1 cellular context compared by ENCODE assay signal in the genomic region with DNA sequence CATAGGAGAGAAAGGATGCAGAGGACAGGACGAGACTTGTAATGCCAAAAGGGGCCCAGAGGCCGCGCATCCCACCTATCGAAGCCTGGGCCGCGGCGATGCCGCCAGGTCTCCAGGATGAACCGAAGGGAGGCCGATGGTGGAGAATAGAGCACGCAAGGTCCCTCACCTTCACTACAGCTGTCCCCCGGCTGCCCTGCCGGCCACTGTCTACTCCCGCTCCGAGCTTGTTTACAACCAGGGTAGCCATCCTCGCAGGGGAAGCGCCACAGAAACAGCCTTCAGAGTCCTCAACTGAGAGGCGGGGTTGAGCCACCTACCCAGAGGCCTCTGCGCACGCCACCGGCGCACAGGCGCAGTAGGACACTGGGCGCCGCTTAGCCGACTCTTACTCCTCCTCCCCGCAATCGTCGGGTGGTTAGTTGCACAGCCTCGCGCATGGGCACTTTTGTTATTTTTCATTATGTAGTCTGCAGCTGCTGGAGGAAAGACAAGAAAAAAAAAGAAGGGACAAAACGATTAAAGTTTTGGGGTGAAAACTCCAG.
TF ChIP-seq lines count a peak whose summit lies in the region.

A gene (minus strand): TSS at position 309 of the 545 bp plus-strand sequence. CDS start 59 bp downstream, at position 250.

TF ChIP-seq in HepG2, 621 proteins besides CTCF, POLR2A, EP300 and RAD21 (continued from another document and continues in another):
- TF ChIP-seq, protein P1, sequence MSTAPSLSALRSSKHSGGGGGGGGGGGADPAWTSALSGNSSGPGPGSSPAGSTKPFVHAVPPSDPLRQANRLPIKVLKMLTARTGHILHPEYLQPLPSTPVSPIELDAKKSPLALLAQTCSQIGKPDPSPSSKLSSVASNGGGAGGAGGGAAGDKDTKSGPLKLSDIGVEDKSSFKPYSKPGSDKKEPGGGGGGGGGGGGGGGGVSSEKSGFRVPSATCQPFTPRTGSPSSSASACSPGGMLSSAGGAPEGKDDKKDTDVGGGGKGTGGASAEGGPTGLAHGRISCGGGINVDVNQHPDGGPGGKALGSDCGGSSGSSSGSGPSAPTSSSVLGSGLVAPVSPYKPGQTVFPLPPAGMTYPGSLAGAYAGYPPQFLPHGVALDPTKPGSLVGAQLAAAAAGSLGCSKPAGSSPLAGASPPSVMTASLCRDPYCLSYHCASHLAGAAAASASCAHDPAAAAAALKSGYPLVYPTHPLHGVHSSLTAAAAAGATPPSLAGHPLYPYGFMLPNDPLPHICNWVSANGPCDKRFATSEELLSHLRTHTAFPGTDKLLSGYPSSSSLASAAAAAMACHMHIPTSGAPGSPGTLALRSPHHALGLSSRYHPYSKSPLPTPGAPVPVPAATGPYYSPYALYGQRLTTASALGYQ (CRISPR knock-in tag; IDR thresholded peaks at IDR 0.05) = no peak
- TF ChIP-seq MLLT10 (CRISPR knock-in tag; IDR thresholded peaks at IDR 0.05) (no peak), MED13 (CRISPR knock-in tag; IDR thresholded peaks at IDR 0.05) (no peak), GTF2F1 (IDR thresholded peaks at IDR 0.05; ENCODE audit: low read length) (no peak), SRSF1 (optimal IDR thresholded peaks at IDR 0.05; ENCODE audit: low read depth, low read length) (no peak), CHD4 (IDR thresholded peaks at IDR 0.05; ENCODE audit: borderline replicate concordance, low read length) (no peak), MXI1 (IDR thresholded peaks at IDR 0.05; ENCODE audit: borderline replicate concordance, low read depth, low read length) (peak; percentile 53; the same call in 1 of the 3 replicates), ZNF207 (IDR thresholded peaks at IDR 0.05; ENCODE audit: borderline replicate concordance) (no peak), HMGA1 (CRISPR knock-in tag; conservative IDR thresholded peaks at IDR 0.05) (no peak), ZNF572 (CRISPR knock-in tag; IDR thresholded peaks at IDR 0.05) (no peak), MTA1 (CRISPR knock-in tag; IDR thresholded peaks at IDR 0.05; ENCODE audit: borderline replicate concordance) (no peak), ZFP90 (CRISPR knock-in tag; IDR thresholded peaks at IDR 0.05; ENCODE audit: borderline replicate concordance) (no peak), CBX1 (IDR thresholded peaks at IDR 0.05; ENCODE audit: low read depth) (no peak), ZFYVE20 (CRISPR knock-in tag; IDR thresholded peaks at IDR 0.05; ENCODE audit: borderline replicate concordance, low read depth) (no peak), NCOA5 (CRISPR knock-in tag; IDR thresholded peaks at IDR 0.05) (no peak), FOXA3 (CRISPR knock-in tag; IDR thresholded peaks at IDR 0.05) (peak; percentile 83), ZNF670 (CRISPR knock-in tag; IDR thresholded peaks at IDR 0.05; ENCODE audit: borderline replicate concordance) (peak; percentile 73), MBD4 (IDR thresholded peaks at IDR 0.05; ENCODE audit: borderline replicate concordance, low read length) (no peak), ZNF546 (CRISPR knock-in tag; conservative IDR thresholded peaks at IDR 0.05) (no peak), RBM22 (optimal IDR thresholded peaks at IDR 0.05; ENCODE audit: low read length) (no peak), ZNF33B (CRISPR knock-in tag; IDR thresholded peaks at IDR 0.05) (no peak), POLR2G (IDR thresholded peaks at IDR 0.05; ENCODE audit: low read depth, low read length) (peak; percentile 89), THAP11 (CRISPR knock-in tag; IDR thresholded peaks at IDR 0.05) (no peak; the same call in 1 of the 2 replicates), NR2F6 (IDR thresholded peaks at IDR 0.05) (no peak), NR2F6 (CRISPR knock-in tag; IDR thresholded peaks at IDR 0.05) (no peak), ZNF484 (CRISPR knock-in tag; IDR thresholded peaks at IDR 0.05; ENCODE audit: borderline replicate concordance, low read depth) (no peak), ZNF296 (CRISPR knock-in tag; conservative IDR thresholded peaks at IDR 0.05) (no peak), JDP2 (CRISPR knock-in tag; IDR thresholded peaks at IDR 0.05; ENCODE audit: borderline replicate concordance) (no peak), SOX6 (IDR thresholded peaks at IDR 0.05) (no peak), SOX6 (CRISPR knock-in tag; IDR thresholded peaks at IDR 0.05) (peak; percentile 32; the same call in 1 of the 2 replicates), RFXANK (CRISPR knock-in tag; IDR thresholded peaks at IDR 0.05) (no peak), ELF3 (CRISPR knock-in tag; IDR thresholded peaks at IDR 0.05) (no peak), JUND (CRISPR knock-in tag; IDR thresholded peaks at IDR 0.05) (no peak), ZNF451 (CRISPR knock-in tag; IDR thresholded peaks at IDR 0.05) (no peak; the same call in 1 of the 2 replicates), U2AF1 (optimal IDR thresholded peaks at IDR 0.05; ENCODE audit: low read depth, low read length) (no peak), ZNF788 (CRISPR knock-in tag; IDR thresholded peaks at IDR 0.05; ENCODE audit: borderline replicate concordance) (no peak), JARID2 (CRISPR knock-in tag; IDR thresholded peaks at IDR 0.05; ENCODE audit: insufficient replicate concordance) (no peak), TP53 (CRISPR knock-in tag; conservative IDR thresholded peaks at IDR 0.05) (no peak), NFATC3 (CRISPR knock-in tag; IDR thresholded peaks at IDR 0.05) (no peak; the same call in 1 of the 2 replicates), ZSCAN29 (CRISPR knock-in tag; conservative IDR thresholded peaks at IDR 0.05) (no peak), ZNF274 (CRISPR knock-in tag; IDR thresholded peaks at IDR 0.05) (no peak; the same call in 1 of the 2 replicates), REL (CRISPR knock-in tag; conservative IDR thresholded peaks at IDR 0.05) (no peak)
- TF ChIP-seq, protein P2, sequence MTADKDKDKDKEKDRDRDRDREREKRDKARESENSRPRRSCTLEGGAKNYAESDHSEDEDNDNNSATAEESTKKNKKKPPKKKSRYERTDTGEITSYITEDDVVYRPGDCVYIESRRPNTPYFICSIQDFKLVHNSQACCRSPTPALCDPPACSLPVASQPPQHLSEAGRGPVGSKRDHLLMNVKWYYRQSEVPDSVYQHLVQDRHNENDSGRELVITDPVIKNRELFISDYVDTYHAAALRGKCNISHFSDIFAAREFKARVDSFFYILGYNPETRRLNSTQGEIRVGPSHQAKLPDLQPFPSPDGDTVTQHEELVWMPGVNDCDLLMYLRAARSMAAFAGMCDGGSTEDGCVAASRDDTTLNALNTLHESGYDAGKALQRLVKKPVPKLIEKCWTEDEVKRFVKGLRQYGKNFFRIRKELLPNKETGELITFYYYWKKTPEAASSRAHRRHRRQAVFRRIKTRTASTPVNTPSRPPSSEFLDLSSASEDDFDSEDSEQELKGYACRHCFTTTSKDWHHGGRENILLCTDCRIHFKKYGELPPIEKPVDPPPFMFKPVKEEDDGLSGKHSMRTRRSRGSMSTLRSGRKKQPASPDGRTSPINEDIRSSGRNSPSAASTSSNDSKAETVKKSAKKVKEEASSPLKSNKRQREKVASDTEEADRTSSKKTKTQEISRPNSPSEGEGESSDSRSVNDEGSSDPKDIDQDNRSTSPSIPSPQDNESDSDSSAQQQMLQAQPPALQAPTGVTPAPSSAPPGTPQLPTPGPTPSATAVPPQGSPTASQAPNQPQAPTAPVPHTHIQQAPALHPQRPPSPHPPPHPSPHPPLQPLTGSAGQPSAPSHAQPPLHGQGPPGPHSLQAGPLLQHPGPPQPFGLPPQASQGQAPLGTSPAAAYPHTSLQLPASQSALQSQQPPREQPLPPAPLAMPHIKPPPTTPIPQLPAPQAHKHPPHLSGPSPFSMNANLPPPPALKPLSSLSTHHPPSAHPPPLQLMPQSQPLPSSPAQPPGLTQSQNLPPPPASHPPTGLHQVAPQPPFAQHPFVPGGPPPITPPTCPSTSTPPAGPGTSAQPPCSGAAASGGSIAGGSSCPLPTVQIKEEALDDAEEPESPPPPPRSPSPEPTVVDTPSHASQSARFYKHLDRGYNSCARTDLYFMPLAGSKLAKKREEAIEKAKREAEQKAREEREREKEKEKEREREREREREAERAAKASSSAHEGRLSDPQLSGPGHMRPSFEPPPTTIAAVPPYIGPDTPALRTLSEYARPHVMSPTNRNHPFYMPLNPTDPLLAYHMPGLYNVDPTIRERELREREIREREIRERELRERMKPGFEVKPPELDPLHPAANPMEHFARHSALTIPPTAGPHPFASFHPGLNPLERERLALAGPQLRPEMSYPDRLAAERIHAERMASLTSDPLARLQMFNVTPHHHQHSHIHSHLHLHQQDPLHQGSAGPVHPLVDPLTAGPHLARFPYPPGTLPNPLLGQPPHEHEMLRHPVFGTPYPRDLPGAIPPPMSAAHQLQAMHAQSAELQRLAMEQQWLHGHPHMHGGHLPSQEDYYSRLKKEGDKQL (CRISPR knock-in tag; IDR thresholded peaks at IDR 0.05; ENCODE audit: low read depth) = no peak
- TF ChIP-seq, protein P3, sequence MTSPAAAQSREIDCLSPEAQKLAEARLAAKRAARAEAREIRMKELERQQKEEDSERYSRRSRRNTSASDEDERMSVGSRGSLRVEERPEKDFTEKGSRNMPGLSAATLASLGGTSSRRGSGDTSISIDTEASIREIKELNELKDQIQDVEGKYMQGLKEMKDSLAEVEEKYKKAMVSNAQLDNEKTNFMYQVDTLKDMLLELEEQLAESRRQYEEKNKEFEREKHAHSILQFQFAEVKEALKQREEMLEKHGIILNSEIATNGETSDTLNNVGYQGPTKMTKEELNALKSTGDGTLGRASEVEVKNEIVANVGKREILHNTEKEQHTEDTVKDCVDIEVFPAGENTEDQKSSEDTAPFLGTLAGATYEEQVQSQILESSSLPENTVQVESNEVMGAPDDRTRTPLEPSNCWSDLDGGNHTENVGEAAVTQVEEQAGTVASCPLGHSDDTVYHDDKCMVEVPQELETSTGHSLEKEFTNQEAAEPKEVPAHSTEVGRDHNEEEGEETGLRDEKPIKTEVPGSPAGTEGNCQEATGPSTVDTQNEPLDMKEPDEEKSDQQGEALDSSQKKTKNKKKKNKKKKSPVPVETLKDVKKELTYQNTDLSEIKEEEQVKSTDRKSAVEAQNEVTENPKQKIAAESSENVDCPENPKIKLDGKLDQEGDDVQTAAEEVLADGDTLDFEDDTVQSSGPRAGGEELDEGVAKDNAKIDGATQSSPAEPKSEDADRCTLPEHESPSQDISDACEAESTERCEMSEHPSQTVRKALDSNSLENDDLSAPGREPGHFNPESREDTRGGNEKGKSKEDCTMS (CRISPR knock-in tag; conservative IDR thresholded peaks at IDR 0.05) = no peak
- TF ChIP-seq, protein P4, sequence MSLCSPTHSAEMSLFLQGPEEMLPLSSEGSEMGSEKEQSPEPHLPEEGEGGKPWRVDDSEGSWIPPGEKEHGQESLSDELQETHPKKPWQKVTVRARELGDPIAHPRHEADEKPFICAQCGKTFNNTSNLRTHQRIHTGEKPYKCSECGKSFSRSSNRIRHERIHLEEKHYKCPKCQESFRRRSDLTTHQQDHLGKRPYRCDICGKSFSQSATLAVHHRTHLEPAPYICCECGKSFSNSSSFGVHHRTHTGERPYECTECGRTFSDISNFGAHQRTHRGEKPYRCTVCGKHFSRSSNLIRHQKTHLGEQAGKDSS (CRISPR knock-in tag; IDR thresholded peaks at IDR 0.05; ENCODE audit: borderline replicate concordance, low read depth) = no peak; the same call in 1 of the 2 replicates
- TF ChIP-seq, protein P5, sequence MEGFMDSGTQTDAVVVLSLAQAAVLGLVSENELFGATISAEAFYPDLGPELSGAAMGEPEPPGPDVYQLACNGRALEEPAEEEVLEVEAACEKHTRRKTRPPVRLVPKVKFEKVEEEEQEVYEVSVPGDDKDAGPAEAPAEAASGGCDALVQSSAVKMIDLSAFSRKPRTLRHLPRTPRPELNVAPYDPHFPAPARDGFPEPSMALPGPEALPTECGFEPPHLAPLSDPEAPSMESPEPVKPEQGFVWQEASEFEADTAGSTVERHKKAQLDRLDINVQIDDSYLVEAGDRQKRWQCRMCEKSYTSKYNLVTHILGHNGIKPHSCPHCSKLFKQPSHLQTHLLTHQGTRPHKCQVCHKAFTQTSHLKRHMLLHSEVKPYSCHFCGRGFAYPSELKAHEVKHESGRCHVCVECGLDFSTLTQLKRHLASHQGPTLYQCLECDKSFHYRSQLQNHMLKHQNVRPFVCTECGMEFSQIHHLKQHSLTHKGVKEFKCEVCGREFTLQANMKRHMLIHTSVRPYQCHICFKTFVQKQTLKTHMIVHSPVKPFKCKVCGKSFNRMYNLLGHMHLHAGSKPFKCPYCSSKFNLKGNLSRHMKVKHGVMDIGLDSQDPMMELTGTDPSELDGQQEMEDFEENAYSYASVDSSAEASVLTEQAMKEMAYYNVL (CRISPR knock-in tag; IDR thresholded peaks at IDR 0.05; ENCODE audit: borderline replicate concordance) = no peak; the same call in 1 of the 2 replicates
- TF ChIP-seq, protein P6, sequence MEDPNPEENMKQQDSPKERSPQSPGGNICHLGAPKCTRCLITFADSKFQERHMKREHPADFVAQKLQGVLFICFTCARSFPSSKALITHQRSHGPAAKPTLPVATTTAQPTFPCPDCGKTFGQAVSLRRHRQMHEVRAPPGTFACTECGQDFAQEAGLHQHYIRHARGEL (CRISPR knock-in tag; IDR thresholded peaks at IDR 0.05) = no peak
- TF ChIP-seq, protein P7, sequence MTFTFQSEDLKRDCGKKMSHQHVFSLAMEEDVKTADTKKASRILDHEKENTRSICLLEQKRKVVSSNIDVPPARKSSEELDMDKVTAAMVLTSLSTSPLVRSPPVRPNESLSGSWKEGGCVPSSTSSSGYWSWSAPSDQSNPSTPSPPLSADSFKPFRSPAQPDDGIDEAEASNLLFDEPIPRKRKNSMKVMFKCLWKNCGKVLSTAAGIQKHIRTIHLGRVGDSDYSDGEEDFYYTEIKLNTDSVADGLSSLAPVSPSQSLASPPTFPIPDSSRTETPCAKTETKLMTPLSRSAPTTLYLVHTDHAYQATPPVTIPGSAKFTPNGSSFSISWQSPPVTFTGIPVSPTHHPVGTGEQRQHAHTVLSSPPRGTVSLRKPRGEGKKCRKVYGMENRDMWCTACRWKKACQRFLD (CRISPR knock-in tag; IDR thresholded peaks at IDR 0.05; ENCODE audit: borderline replicate concordance) = no peak
- TF ChIP-seq, protein P8, sequence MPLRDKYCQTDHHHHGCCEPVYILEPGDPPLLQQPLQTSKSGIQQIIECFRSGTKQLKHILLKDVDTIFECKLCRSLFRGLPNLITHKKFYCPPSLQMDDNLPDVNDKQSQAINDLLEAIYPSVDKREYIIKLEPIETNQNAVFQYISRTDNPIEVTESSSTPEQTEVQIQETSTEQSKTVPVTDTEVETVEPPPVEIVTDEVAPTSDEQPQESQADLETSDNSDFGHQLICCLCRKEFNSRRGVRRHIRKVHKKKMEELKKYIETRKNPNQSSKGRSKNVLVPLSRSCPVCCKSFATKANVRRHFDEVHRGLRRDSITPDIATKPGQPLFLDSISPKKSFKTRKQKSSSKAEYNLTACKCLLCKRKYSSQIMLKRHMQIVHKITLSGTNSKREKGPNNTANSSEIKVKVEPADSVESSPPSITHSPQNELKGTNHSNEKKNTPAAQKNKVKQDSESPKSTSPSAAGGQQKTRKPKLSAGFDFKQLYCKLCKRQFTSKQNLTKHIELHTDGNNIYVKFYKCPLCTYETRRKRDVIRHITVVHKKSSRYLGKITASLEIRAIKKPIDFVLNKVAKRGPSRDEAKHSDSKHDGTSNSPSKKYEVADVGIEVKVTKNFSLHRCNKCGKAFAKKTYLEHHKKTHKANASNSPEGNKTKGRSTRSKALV (CRISPR knock-in tag; IDR thresholded peaks at IDR 0.05) = no peak
- TF ChIP-seq, protein P9, sequence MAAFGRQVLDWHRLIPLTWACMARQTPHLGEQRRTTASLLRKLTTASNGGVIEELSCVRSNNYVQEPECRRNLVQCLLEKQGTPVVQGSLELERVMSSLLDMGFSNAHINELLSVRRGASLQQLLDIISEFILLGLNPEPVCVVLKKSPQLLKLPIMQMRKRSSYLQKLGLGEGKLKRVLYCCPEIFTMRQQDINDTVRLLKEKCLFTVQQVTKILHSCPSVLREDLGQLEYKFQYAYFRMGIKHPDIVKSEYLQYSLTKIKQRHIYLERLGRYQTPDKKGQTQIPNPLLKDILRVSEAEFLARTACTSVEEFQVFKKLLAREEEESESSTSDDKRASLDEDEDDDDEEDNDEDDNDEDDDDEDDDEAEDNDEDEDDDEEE (CRISPR knock-in tag; IDR thresholded peaks at IDR 0.05) = no peak
